Comparison of ENCODE assay signal across 9 cellular contexts in the genomic region with DNA sequence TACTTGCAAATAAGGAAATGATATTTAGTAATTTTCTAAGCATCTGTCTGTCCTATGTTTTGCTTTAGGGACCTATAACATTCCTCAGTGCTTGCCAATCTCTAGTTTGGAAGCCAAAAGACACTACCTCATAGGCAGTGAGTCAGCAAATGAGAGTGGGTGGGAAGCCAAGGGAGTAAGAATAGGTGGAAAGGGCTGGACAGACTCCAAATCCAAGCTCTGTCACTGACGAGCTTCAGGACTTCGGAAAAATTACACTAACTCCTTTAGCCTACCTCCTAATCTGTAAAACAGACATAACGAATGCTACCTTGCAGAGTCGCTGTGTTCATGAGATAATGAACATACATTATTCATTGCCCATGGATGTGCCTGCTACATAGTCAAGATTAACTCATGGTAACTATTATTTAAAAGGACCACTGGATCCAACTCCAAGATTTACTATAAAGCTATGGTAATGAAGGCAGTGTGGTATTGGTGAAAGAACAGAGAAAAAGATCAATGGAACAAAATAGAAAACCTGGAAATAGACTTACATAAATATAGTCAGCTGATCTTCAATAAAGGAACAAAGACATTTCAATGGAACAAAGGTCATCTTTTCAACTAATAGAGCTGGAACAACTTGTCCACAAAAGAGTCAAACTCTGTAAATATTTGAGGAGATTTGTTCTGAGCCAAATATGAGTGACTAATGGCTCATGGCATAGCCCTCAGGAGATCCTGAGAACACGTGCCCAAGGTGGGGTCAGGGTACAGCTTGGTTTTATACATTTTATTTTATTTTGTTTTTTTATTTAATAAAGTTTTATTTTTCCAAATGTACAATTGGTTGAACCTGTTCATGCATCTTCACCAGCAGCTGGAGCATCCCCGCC.
A peak's percentile ranks its signal among the peaks of the same experiment; 100 is the strongest.
DNase-seq lines count a peak whose midpoint lies in the region; ATAC-seq and TF ChIP-seq lines count a peak whose summit lies in the region.
"Had no signal": no experiment of that assay in that cellular context is flagged by ENCODE, and none has a peak within 500 bp of the region (broad histone marks: within the 10 kb centered on the region; RNA-seq: fewer than 3 reads in every experiment).

No MANE protein-coding gene starts in this region.

- ATAC-seq in esophagus mucosa = peak; percentile 86
- ATAC-seq in HG03135 (IDR thresholded peaks at IDR 0.05; ENCODE audit: unreplicated experiment) = no peak
- ATAC-seq: GM12878 had no signal

- DNase-seq in COLO829 (ENCODE audit: low spot score) (peak; percentile 95), NCI-H748 treated with DMSO at 0.1 percent for 48 hours (lab: John Stamatoyannopoulos, UW) (peak; percentile 65), occipital lobe (lab: John Stamatoyannopoulos, UW) (peak; percentile 38), G401 (ENCODE audit: low spot score) (no peak), NCI-H82 treated with DMSO at 0.1 percent for 48 hours (lab: John Stamatoyannopoulos, UW; ENCODE audit: unreplicated experiment) (no peak), GM13977 (ENCODE audit: low spot score) (no peak)

- TF ChIP-seq CTCF in GM13977 (IDR thresholded peaks at IDR 0.05; ENCODE audit: extremely low read depth, insufficient read depth, missing control alignments) = no peak

- in situ Hi-C loops in G401 (cut with HindIII; ENCODE audit: low sequenced_read_pairs) = no loop called here
- in situ Hi-C loops in GM13977 (cut with MboI; ENCODE audit: low pct_unique_long_range_greater_than_20kb, low sequenced_read_pairs, unreplicated experiment) = no loop called here

Comparison
In these comparisons a context has a peak if more than half of its experiments do, and no peak if none do; other contexts are left out.
1. DNase-seq: peak in COLO829 (single experiment), NCI-H748 treated with DMSO at 0.1 percent for 48 hours (single experiment) and occipital lobe (single experiment); none in G401 (single experiment), NCI-H82 treated with DMSO at 0.1 percent for 48 hours (single experiment) and GM13977 (single experiment).